ENCODE assay signal across 8 cellular contexts in genomic region chr15:48962662-48963523, GRCh38. TPM values are rescaled to one million over a fixed set of nuclear protein-coding genes. Genes with fewer than 3 reads are reported as not detected.
DNase-seq lines count a peak whose midpoint lies in the region; ATAC-seq and TF ChIP-seq lines count a peak whose summit lies in the region.

No MANE protein-coding gene starts in this region.

- no peaks in the 10 kb centered on the region for H3K9me3 ChIP-seq in left lung
- no peaks in the 10 kb centered on the region for H3K9me3 ChIP-seq in stomach smooth muscle (ENCODE audit: control insufficient read depth in 2 of 2, low read length in 2 of 2)

- H3K27ac ChIP-seq in left lung (no peak overlapping the region), stomach smooth muscle (ENCODE audit: low read length) (no peak overlapping the region)

- DNase-seq in NCI-H2171 treated with DMSO at 0.1 percent for 48 hours (lab: John Stamatoyannopoulos, UW) (peak; percentile 64), cerebellar cortex (ENCODE audit: low spot score) (peak; percentile 33), left lung (peak in 1 of 2 donors; percentile 78), NK-92 (lab: John Stamatoyannopoulos, UW; ENCODE audit: unreplicated experiment) (no peak), GM10266 (ENCODE audit: extremely low spot score) (no peak)

- H3K4me3 ChIP-seq in GM12875 (ENCODE audit: low read depth, low read length) (peak overlapping the region; percentile 31), left lung (peak overlapping the region; percentile 35 to 40), stomach smooth muscle (ENCODE audit: low read length in 2 of 2) (peak overlapping the region; percentile 85 to 88)

- H3K4me1 ChIP-seq in left lung (peaks cover 11 to 21% of the 10 kb centered on the region in 2 donors), stomach smooth muscle (ENCODE audit: control insufficient read depth, insufficient read depth, low read length) (peaks cover 17% of the 10 kb centered on the region)

- H3K9ac ChIP-seq in stomach smooth muscle (ENCODE audit: low read length in 2 of 2), result peak overlapping the region; percentile 57 to 64

- ATAC-seq in left lung, result peak; percentile 70
- ATAC-seq in HG02571 (IDR thresholded peaks at IDR 0.05; ENCODE audit: unreplicated experiment), result no peak

- intact Hi-C loops in left lung (cut with DNase I), result no loop called here

- TF ChIP-seq CTCF in GM12875 (IDR thresholded peaks at IDR 0.05; ENCODE audit: borderline replicate concordance, insufficient read depth, low read depth, low read length) (0 out of 2 replicates have a peak, but pooled peaks have one; percentile 0), left lung (IDR thresholded peaks at IDR 0.05) (no peak), GM10266 (IDR thresholded peaks at IDR 0.05; ENCODE audit: control insufficient read depth, insufficient read depth, low read depth, missing control alignments) (no peak)

- peaks cover 0 to 45% of the 10 kb centered on the region in 2 donors for H3K27me3 ChIP-seq in left lung
- peaks cover 0 to 11% of the 10 kb centered on the region in 2 donors for H3K27me3 ChIP-seq in stomach smooth muscle (ENCODE audit: control insufficient read depth in 1 of 2, insufficient read depth in 2 of 2, low read length in 2 of 2)

- H3K36me3 ChIP-seq in left lung (no peaks in the 10 kb centered on the region), stomach smooth muscle (ENCODE audit: control insufficient read depth in 2 of 2, insufficient read depth in 2 of 2, low read length in 2 of 2) (no peaks in the 10 kb centered on the region)

RNA-seq across cellular contexts. Expression of gene SHC4, which starts 0.8 kb away (rescaled TPM):
- total RNA-seq in left lung, result under 1 TPM; 0.44 to 0.47 TPM

Comparison
In these comparisons a context has a peak if more than half of its experiments do, and no peak if none do; other contexts are left out.
1. H3K4me3 ChIP-seq: peak in every context shown above with its lines; median percentile 86 in stomach smooth muscle; 38 in left lung; 31 in GM12875.
2. DNase-seq: peak in NCI-H2171 treated with DMSO at 0.1 percent for 48 hours (single experiment) and cerebellar cortex (single experiment); none in NK-92 (single experiment) and GM10266 (single experiment).